1 cellular context compared by ENCODE assay signal in genomic region chr17:2797226-2797625, GRCh38.
TF ChIP-seq lines count a peak whose summit lies in the region.

No MANE protein-coding gene starts in this region.

TF ChIP-seq in H1, 55 proteins besides CTCF, POLR2A, EP300 and RAD21:
- TF ChIP-seq SIRT6 (IDR thresholded peaks at IDR 0.05; ENCODE audit: low read length) (no peak), CBX8 (IDR thresholded peaks at IDR 0.05; ENCODE audit: borderline replicate concordance, low read depth, low read length) (no peak), KDM1A (IDR thresholded peaks at IDR 0.05; ENCODE audit: borderline replicate concordance, low read length) (no peak), ATF3 (IDR thresholded peaks at IDR 0.05; ENCODE audit: insufficient read depth, low read depth, low read length) (no peak), ATF2 (IDR thresholded peaks at IDR 0.05; ENCODE audit: low read length) (no peak), EZH2 (IDR thresholded peaks at IDR 0.05; ENCODE audit: low read depth, low read length, severe bottlenecking) (no peak), SIX5 (IDR thresholded peaks at IDR 0.05; ENCODE audit: low read depth, low read length) (no peak), MAFK (IDR thresholded peaks at IDR 0.05; ENCODE audit: low read depth, low read length) (no peak), PHF8 (conservative IDR thresholded peaks at IDR 0.05; ENCODE audit: low read depth, low read length) (no peak), SUZ12 (IDR thresholded peaks at IDR 0.05; ENCODE audit: low read length) (no peak)
TF ChIP-seq in H1: peak in this region for 0.
